3 cellular contexts compared by ENCODE assay signal in genomic region chr7:121766676-121767075, GRCh38.
TF ChIP-seq lines count a peak whose summit lies in the region.

No MANE protein-coding gene starts in this region.

TF ChIP-seq in HepG2, 621 proteins besides CTCF, POLR2A, EP300 and RAD21:
- no peak for TF ChIP-seq ZC3H4 (CRISPR knock-in tag; IDR thresholded peaks at IDR 0.05; ENCODE audit: borderline replicate concordance)
- TF ChIP-seq MAFF (IDR thresholded peaks at IDR 0.05; ENCODE audit: low read depth, low read length) = peak; percentile 97
- TF ChIP-seq MAFK (conservative IDR thresholded peaks at IDR 0.05 in 1 of 2, IDR thresholded peaks at IDR 0.05 in 1 of 2; ENCODE audit: low read length in 2 of 2) = peak; percentile 94 to 98
TF ChIP-seq in HepG2: peak in this region for 2.

TF ChIP-seq in K562, 482 proteins besides CTCF, POLR2A, EP300 and RAD21 (continues in another document):
- TF ChIP-seq SNRNP70 (optimal IDR thresholded peaks at IDR 0.05; ENCODE audit: low read depth, low read length) (no peak), ZNF41 (CRISPR knock-in tag; conservative IDR thresholded peaks at IDR 0.05) (no peak), SMAD3 (CRISPR knock-in tag; conservative IDR thresholded peaks at IDR 0.05) (no peak), POLR2G (IDR thresholded peaks at IDR 0.05; ENCODE audit: low read depth, low read length) (no peak), PTTG1 (tag; IDR thresholded peaks at IDR 0.05; ENCODE audit: low read depth) (no peak), MAFG (tag; conservative IDR thresholded peaks at IDR 0.05) (peak; percentile 84), LEF1 (IDR thresholded peaks at IDR 0.05) (no peak), ZNF212 (CRISPR knock-in tag; IDR thresholded peaks at IDR 0.05) (no peak), STAT6 (CRISPR knock-in tag; IDR thresholded peaks at IDR 0.05) (no peak), MIER1 (IDR thresholded peaks at IDR 0.05; ENCODE audit: low read depth) (no peak), SAP30 (IDR thresholded peaks at IDR 0.05; ENCODE audit: borderline replicate concordance, insufficient read depth, low read depth, low read length, poor library complexity, severe bottlenecking) (no peak), ZBTB34 (CRISPR knock-in tag; IDR thresholded peaks at IDR 0.05) (no peak), ZBTB9 (CRISPR knock-in tag; IDR thresholded peaks at IDR 0.05) (no peak), ZBTB7A (IDR thresholded peaks at IDR 0.05; ENCODE audit: borderline replicate concordance, control insufficient read depth, low read depth, low read length) (no peak), HLTF (IDR thresholded peaks at IDR 0.05) (no peak), HDAC6 (IDR thresholded peaks at IDR 0.05; ENCODE audit: low read depth, low read length) (no peak), HINFP (tag; conservative IDR thresholded peaks at IDR 0.05; ENCODE audit: low read depth) (no peak), CREB5 (CRISPR knock-in tag; IDR thresholded peaks at IDR 0.05) (no peak), ZNF197 (CRISPR knock-in tag; IDR thresholded peaks at IDR 0.05; ENCODE audit: low read depth) (no peak), ZNF436 (CRISPR knock-in tag; IDR thresholded peaks at IDR 0.05) (no peak)

TF ChIP-seq in endothelial cell of umbilical vein, 7 proteins besides CTCF, POLR2A, EP300 and RAD21:
- TF ChIP-seq JUN (IDR thresholded peaks at IDR 0.05; ENCODE audit: borderline replicate concordance, insufficient read depth, insufficient read length, low read depth) (no peak), EZH2 (IDR thresholded peaks at IDR 0.05; ENCODE audit: borderline replicate concordance, low read depth, low read length, severe bottlenecking) (no peak), GATA2 (IDR thresholded peaks at IDR 0.05; ENCODE audit: insufficient read depth, insufficient read length, low read depth, low read length) (no peak), FOS (IDR thresholded peaks at IDR 0.05; ENCODE audit: borderline replicate concordance, insufficient read depth, low read length) (no peak), MAX (IDR thresholded peaks at IDR 0.05; ENCODE audit: insufficient read depth, insufficient read length) (no peak), MYC (IDR thresholded peaks at IDR 0.05; ENCODE audit: low read depth, low read length) (no peak), POLR2AphosphoS5 (IDR thresholded peaks at IDR 0.05; ENCODE audit: insufficient read depth, low read depth, low read length) (no peak)
TF ChIP-seq in endothelial cell of umbilical vein: peak in this region for 0.
